19 cellular contexts compared by ENCODE assay signal in the genomic region with DNA sequence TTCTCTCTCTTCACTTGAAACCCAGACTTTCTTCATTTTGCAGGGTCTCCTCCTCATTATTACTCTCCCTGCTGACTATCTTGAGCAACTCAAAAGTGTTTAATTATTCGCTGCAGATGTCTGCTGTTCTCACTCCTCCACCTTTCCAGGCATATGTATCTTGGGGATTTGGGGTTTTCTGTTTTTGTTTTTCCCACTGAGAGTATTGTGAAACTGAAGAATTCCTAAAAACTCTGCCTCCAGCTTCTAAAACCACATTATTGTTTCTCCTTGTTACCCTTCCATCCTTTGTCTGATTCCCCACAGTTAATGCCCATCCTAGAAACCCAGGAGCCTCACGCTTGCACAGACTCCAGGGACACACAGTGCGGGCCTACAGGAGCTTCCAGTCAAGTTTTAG. TPM values are rescaled to one million over a fixed set of nuclear protein-coding genes. Genes with fewer than 3 reads are reported as not detected.
"Had no signal": no experiment of that assay in that cellular context is flagged by ENCODE, and none has a peak within 500 bp of the region (broad histone marks: within the 10 kb centered on the region; RNA-seq: fewer than 3 reads in every experiment).

No MANE protein-coding gene starts in this region.

- DNase-seq: foreskin keratinocyte; immature natural killer cell; left lung; lower lobe of right lung; mesenchymal stem cell; midbrain; nucleus accumbens; ovary; sigmoid colon; stimulated activated CD4-positive, alpha-beta T cell treated with anti-CD3 and anti-CD28 coated beads, Interleukin-12 subunit alpha, Interleukin-12 subunit beta, amount 100 ng/mL, for 4 hours; stimulated activated naive CD4-positive, alpha-beta T cell treated with Interleukin-2 at 50 U/mL for 16 hours; trophoblast cell had no signal

- H3K4me1 Mint-ChIP-seq: immature natural killer cell had no signal

- H3K27ac Mint-ChIP-seq: dendritic cell treated with granulocyte-macrophage colony-stimulating factor and Interleukin-4, amounts not matched to agents 40 ng/mL and 50 ng/mL, for 4 days; immature natural killer cell; natural killer cell treated with Interleukin-12 subunit alpha and Interleukin-12 subunit beta and Interleukin-15 and Interleukin-18, amount 100 ng/mL, for 72 hours; neural progenitor cell had no signal

- H3K9me3 Mint-ChIP-seq: dendritic cell treated with granulocyte-macrophage colony-stimulating factor and Interleukin-4, amounts not matched to agents 40 ng/mL and 50 ng/mL, for 4 days; immature natural killer cell; natural killer cell treated with Interleukin-12 subunit alpha and Interleukin-12 subunit beta and Interleukin-15 and Interleukin-18, amount 100 ng/mL, for 72 hours; neural progenitor cell had no signal

- ATAC-seq: foreskin keratinocyte; left lung; lower lobe of right lung; natural killer cell treated with Interleukin-12 subunit alpha and Interleukin-12 subunit beta and Interleukin-15 and Interleukin-18, amount 100 ng/mL, for 72 hours had no signal

- H3K9me3 ChIP-seq: left lung, lower lobe of right lung, ovary, right atrium auricular region, sigmoid colon had no signal

- H3K27me3 ChIP-seq: foreskin keratinocyte, left lung, neural progenitor cell, ovary, right atrium auricular region, sigmoid colon had no signal

- H3K4me1 ChIP-seq: lower lobe of right lung, right atrium auricular region had no signal

- H3K27me3 Mint-ChIP-seq: dendritic cell treated with granulocyte-macrophage colony-stimulating factor and Interleukin-4, amounts not matched to agents 40 ng/mL and 50 ng/mL, for 4 days had no signal

- H3K36me3 ChIP-seq: left lung, lower lobe of right lung, neural progenitor cell, ovary, right atrium auricular region, sigmoid colon had no signal

- H3K4me2 ChIP-seq: neural progenitor cell had no signal

- H3K27ac ChIP-seq: foreskin keratinocyte, left lung, lower lobe of right lung, neural progenitor cell, ovary, right atrium auricular region, sigmoid colon had no signal

- H3K4me3 Mint-ChIP-seq: dendritic cell treated with granulocyte-macrophage colony-stimulating factor and Interleukin-4, amounts not matched to agents 40 ng/mL and 50 ng/mL, for 4 days; immature natural killer cell; natural killer cell treated with Interleukin-12 subunit alpha and Interleukin-12 subunit beta and Interleukin-15 and Interleukin-18, amount 100 ng/mL, for 72 hours; neural progenitor cell had no signal

- H3K9ac ChIP-seq: neural progenitor cell had no signal

- H2AFZ ChIP-seq: neural progenitor cell had no signal

- H3K4me3 ChIP-seq: left lung, lower lobe of right lung, neural progenitor cell, ovary, right atrium auricular region, sigmoid colon, skin epidermis had no signal

- H3K36me3 Mint-ChIP-seq: immature natural killer cell; natural killer cell treated with Interleukin-12 subunit alpha and Interleukin-12 subunit beta and Interleukin-15 and Interleukin-18, amount 100 ng/mL, for 72 hours; neural progenitor cell had no signal

RNA-seq across cellular contexts. Expression of a gene that starts 51.3 kb away (rescaled TPM):
- total RNA-seq: endothelial cell of umbilical vein; foreskin keratinocyte; natural killer cell treated with Interleukin-12 subunit alpha and Interleukin-12 subunit beta and Interleukin-15 and Interleukin-18, amount 100 ng/mL, for 72 hours had no signal
- polyA plus RNA-seq: endothelial cell of umbilical vein, foreskin keratinocyte, immature natural killer cell, keratinocyte had no signal
